10 cellular contexts compared by ENCODE assay signal in genomic region chr5:90475436-90475980, GRCh38. TPM values are rescaled to one million over a fixed set of nuclear protein-coding genes. Genes with fewer than 3 reads are reported as not detected.
DNase-seq lines count a peak whose midpoint lies in the region; ATAC-seq and TF ChIP-seq lines count a peak whose summit lies in the region.
"Had no signal": no experiment of that assay in that cellular context is flagged by ENCODE, and none has a peak within 500 bp of the region (broad histone marks: within the 10 kb centered on the region; RNA-seq: fewer than 3 reads in every experiment).

No MANE protein-coding gene starts in this region.

- 89% methylated on average over 17 of the region's 17 CpGs for WGBS in mammary epithelial cell (ENCODE audit: low coverage, missing lambda C conversion rate)

- no peak for ATAC-seq in natural killer cell treated with Interleukin-12 subunit alpha and Interleukin-12 subunit beta and Interleukin-15 and Interleukin-18, amount 100 ng/mL, for 72 hours
- ATAC-seq in GM21825 (IDR thresholded peaks at IDR 0.05; ENCODE audit: unreplicated experiment) = no peak

- peaks cover 25% of the 10 kb centered on the region for H3K4me1 Mint-ChIP-seq in Calu3 (ENCODE audit: low read depth, unreplicated experiment)
- peaks cover 27 to 33% of the 10 kb centered on the region in 2 donors for H3K4me1 Mint-ChIP-seq in natural killer cell treated with Interleukin-12 subunit alpha and Interleukin-12 subunit beta and Interleukin-15 and Interleukin-18, amount 100 ng/mL, for 72 hours (ENCODE audit: low read depth in 2 of 2)

- peaks cover 9% of the 10 kb centered on the region; the same call in 1 of the 2 replicates for H3K4me1 ChIP-seq in MM.1S (ENCODE audit: low read length)
- peaks cover 4% of the 10 kb centered on the region for H3K4me1 ChIP-seq in mammary epithelial cell (ENCODE audit: insufficient read depth, low read length)

- TF ChIP-seq CTCF in Calu3 (IDR thresholded peaks at IDR 0.05; ENCODE audit: unreplicated experiment) = no peak
- no peak for TF ChIP-seq CTCF in MM.1S (IDR thresholded peaks at IDR 0.05; ENCODE audit: low read length)
- TF ChIP-seq CTCF in mammary epithelial cell (conservative IDR thresholded peaks at IDR 0.05 in 1 of 2, IDR thresholded peaks at IDR 0.05 in 1 of 2; ENCODE audit: extremely low read depth in 1 of 2, insufficient read depth in 1 of 2, low read depth in 1 of 2, low read length in 2 of 2) = no peak

- H2AFZ ChIP-seq in MM.1S (ENCODE audit: low read length) = no peak overlapping the region
- no peak overlapping the region for H2AFZ ChIP-seq in mammary epithelial cell (ENCODE audit: low read depth, low read length)

- peak overlapping the region; percentile 99 for H3K4me3 Mint-ChIP-seq in Calu3 (ENCODE audit: low read depth, unreplicated experiment)
- peak overlapping the region; percentile 94 for H3K4me3 Mint-ChIP-seq in natural killer cell treated with Interleukin-12 subunit alpha and Interleukin-12 subunit beta and Interleukin-15 and Interleukin-18, amount 100 ng/mL, for 72 hours

- dilution Hi-C loops in mammary epithelial cell (cut with HindIII; ENCODE audit: low sequenced_read_pairs) = no loop called here

- CTCF ChIA-PET in Calu3 (lab: Charles Lee) = interaction anchor here (0.6 to 1.2 kb wide), 3 partner anchors 9 to 43 kb away, joined by 3 read pairs; no protein-coding TSS in a partner anchor
- CTCF ChIA-PET in mammary epithelial cell (lab: Charles Lee; ENCODE audit: low non-redundant PET) = no interaction called here

- no peak overlapping the region for H3K27ac ChIP-seq in MM.1S (ENCODE audit: low read length)
- H3K27ac ChIP-seq in mammary epithelial cell (ENCODE audit: insufficient read depth, low read depth, low read length) = no peak overlapping the region

- H4K20me1 ChIP-seq in MM.1S (ENCODE audit: insufficient read depth, low read length) (no peaks in the 10 kb centered on the region), mammary epithelial cell (ENCODE audit: insufficient read depth, low read length) (no peaks in the 10 kb centered on the region)

- peak overlapping the region; percentile 78 for H3K27ac Mint-ChIP-seq in Calu3 (ENCODE audit: unreplicated experiment)
- H3K27ac Mint-ChIP-seq in natural killer cell treated with Interleukin-12 subunit alpha and Interleukin-12 subunit beta and Interleukin-15 and Interleukin-18, amount 100 ng/mL, for 72 hours = peak overlapping the region in 1 of 2 donors; percentile 84

- peaks cover 28% of the 10 kb centered on the region for H3K36me3 Mint-ChIP-seq in Calu3 (ENCODE audit: insufficient read depth, unreplicated experiment)
- no peaks in the 10 kb centered on the region for H3K36me3 Mint-ChIP-seq in natural killer cell treated with Interleukin-12 subunit alpha and Interleukin-12 subunit beta and Interleukin-15 and Interleukin-18, amount 100 ng/mL, for 72 hours

- no peaks in the 10 kb centered on the region for H3F3A ChIP-seq in MM.1S (ENCODE audit: insufficient read depth, low read length)

- H3K27me3 Mint-ChIP-seq in Calu3 (ENCODE audit: unreplicated experiment) = no peaks in the 10 kb centered on the region
- H3K27me3 Mint-ChIP-seq in natural killer cell treated with Interleukin-12 subunit alpha and Interleukin-12 subunit beta and Interleukin-15 and Interleukin-18, amount 100 ng/mL, for 72 hours = no peaks in the 10 kb centered on the region

- intact Hi-C loops in Calu3 (cut with micrococcal nuclease; ENCODE audit: unreplicated experiment) (loop anchor here (2.0 kb wide), 1 partner anchor 55 kb away; no protein-coding TSS in a partner anchor), mammary epithelial cell (cut with micrococcal nuclease) (no loop called here)

- H3K9me3 Mint-ChIP-seq in Calu3 (ENCODE audit: low read depth, unreplicated experiment) = no peaks in the 10 kb centered on the region
- no peaks in the 10 kb centered on the region for H3K9me3 Mint-ChIP-seq in natural killer cell treated with Interleukin-12 subunit alpha and Interleukin-12 subunit beta and Interleukin-15 and Interleukin-18, amount 100 ng/mL, for 72 hours
- H3K9me3 Mint-ChIP-seq: dendritic cell treated with granulocyte-macrophage colony-stimulating factor and Interleukin-4, amounts not matched to agents 40 ng/mL and 50 ng/mL, for 4 days had no signal

- H3K4me2 ChIP-seq in MM.1S (ENCODE audit: low read depth, low read length) (peak overlapping the region; percentile 90; the same call in 1 of the 2 replicates), mammary epithelial cell (ENCODE audit: insufficient read depth, low read depth, low read length) (peak overlapping the region; percentile 82)

- H3K36me3 ChIP-seq in MM.1S (replicated peaks; ENCODE audit: insufficient read depth, low read length) = no peaks in the 10 kb centered on the region
- no peaks in the 10 kb centered on the region for H3K36me3 ChIP-seq in mammary epithelial cell (ENCODE audit: insufficient read depth, low read length)

- peaks cover 16% of the 10 kb centered on the region for H3K79me2 ChIP-seq in MM.1S (ENCODE audit: low read length)
- peaks cover 33% of the 10 kb centered on the region for H3K79me2 ChIP-seq in mammary epithelial cell (ENCODE audit: insufficient read depth, low read length)

- H3K4me3 ChIP-seq in MM.1S (ENCODE audit: low read length) (no peak overlapping the region; the same call in 1 of the 2 replicates), mammary epithelial cell (replicated peaks in 1 of 3; ENCODE audit: insufficient read depth in 1 of 3, low read depth in 2 of 3, low read length in 3 of 3) (peak overlapping the region; percentile 68 to 97 (median 81))

- no peak overlapping the region for H3K9ac ChIP-seq in MM.1S (ENCODE audit: low read length)
- H3K9ac ChIP-seq in mammary epithelial cell (ENCODE audit: insufficient read depth, low read length) = no peak overlapping the region

- H3K9me3 ChIP-seq in MM.1S (replicated peaks; ENCODE audit: insufficient read depth, low read length) = no peaks in the 10 kb centered on the region
- no peaks in the 10 kb centered on the region for H3K9me3 ChIP-seq in mammary epithelial cell (replicated peaks; ENCODE audit: insufficient read depth, low read length)

- H3K9me2 ChIP-seq in MM.1S (replicated peaks; ENCODE audit: insufficient read depth, low read length) = no peaks in the 10 kb centered on the region

- BruUV-seq in Calu3 (replicated peaks; lab: Mats Ljungman, UMichigan) (TSS peak; percentile 42), mammary epithelial cell (replicated peaks; lab: Mats Ljungman, UMichigan) (no TSS peak)

- DNase-seq in Calu3 (no peak), MM.1S (no peak), mammary epithelial cell (no peak), NCI-H1092 (lab: John Stamatoyannopoulos, UW) (no peak), cerebellar cortex (ENCODE audit: low spot score) (no peak), glomerular visceral epithelial cell (ENCODE audit: extremely low spot score) (no peak)
- no peak for DNase-seq in natural killer cell treated with Interleukin-12 subunit alpha and Interleukin-12 subunit beta and Interleukin-15 and Interleukin-18, amount 100 ng/mL, for 72 hours (ENCODE audit: low spot score)
- DNase-seq: stimulated activated CD4-positive, alpha-beta T cell treated with anti-CD3 and anti-CD28 coated beads, Interleukin-1b, Interleukin-23, amount 100 ng/mL, for 48 hours had no signal

- H3K27me3 ChIP-seq in MM.1S (replicated peaks; ENCODE audit: insufficient read depth, low read length) (no peaks in the 10 kb centered on the region), mammary epithelial cell (ENCODE audit: insufficient read depth, low read length) (no peaks in the 10 kb centered on the region)

- in situ Hi-C loops in mammary epithelial cell (cut with MboI; ENCODE audit: low sequenced_read_pairs in 2 of 2) = no loop called here

RNA-seq across cellular contexts. Expression of gene POLR3G, which starts 0.8 kb away (rescaled TPM):
- total RNA-seq in Calu3 (2022) (15.0 and 16.6 TPM in 2 replicates), mammary epithelial cell (1 to 10 TPM; 6.5 to 9.9 TPM)
- polyA plus RNA-seq in mammary epithelial cell = 14.4 TPM
- polyA minus RNA-seq in mammary epithelial cell = 29.3 TPM
- 10 to 100 TPM in 1 of 2 donors, 1 to 10 TPM in 1; 9.5 to 29.3 TPM for total RNA-seq in natural killer cell treated with Interleukin-12 subunit alpha and Interleukin-12 subunit beta and Interleukin-15 and Interleukin-18, amount 100 ng/mL, for 72 hours

RNA-seq across cellular contexts. Expression of gene MBLAC2, which starts 0.9 kb away (rescaled TPM):
- total RNA-seq in Calu3 (2022) (9.6 and 11.0 TPM in 2 replicates), mammary epithelial cell (1 to 10 TPM; 7.8 to 8.0 TPM)
- 2.3 TPM for polyA plus RNA-seq in mammary epithelial cell
- 1.8 TPM for polyA minus RNA-seq in mammary epithelial cell
- 1 to 10 TPM; 3.2 to 4.9 TPM for total RNA-seq in natural killer cell treated with Interleukin-12 subunit alpha and Interleukin-12 subunit beta and Interleukin-15 and Interleukin-18, amount 100 ng/mL, for 72 hours

RNA-seq across cellular contexts. Expression of gene LYSMD3, which starts 53.9 kb away (rescaled TPM):
- total RNA-seq in Calu3 (2022) = 25.9 and 27.2 TPM in 2 replicates
- total RNA-seq in mammary epithelial cell = 10 to 100 TPM; 16.8 to 18.7 TPM
- polyA plus RNA-seq in mammary epithelial cell = 8.1 TPM
- polyA minus RNA-seq in mammary epithelial cell = 1.3 TPM
- total RNA-seq in natural killer cell treated with Interleukin-12 subunit alpha and Interleukin-12 subunit beta and Interleukin-15 and Interleukin-18, amount 100 ng/mL, for 72 hours = 10 to 100 TPM; 16.2 to 24.4 TPM
